Comparison of ENCODE assay signal across 16 cellular contexts in the genomic region with DNA sequence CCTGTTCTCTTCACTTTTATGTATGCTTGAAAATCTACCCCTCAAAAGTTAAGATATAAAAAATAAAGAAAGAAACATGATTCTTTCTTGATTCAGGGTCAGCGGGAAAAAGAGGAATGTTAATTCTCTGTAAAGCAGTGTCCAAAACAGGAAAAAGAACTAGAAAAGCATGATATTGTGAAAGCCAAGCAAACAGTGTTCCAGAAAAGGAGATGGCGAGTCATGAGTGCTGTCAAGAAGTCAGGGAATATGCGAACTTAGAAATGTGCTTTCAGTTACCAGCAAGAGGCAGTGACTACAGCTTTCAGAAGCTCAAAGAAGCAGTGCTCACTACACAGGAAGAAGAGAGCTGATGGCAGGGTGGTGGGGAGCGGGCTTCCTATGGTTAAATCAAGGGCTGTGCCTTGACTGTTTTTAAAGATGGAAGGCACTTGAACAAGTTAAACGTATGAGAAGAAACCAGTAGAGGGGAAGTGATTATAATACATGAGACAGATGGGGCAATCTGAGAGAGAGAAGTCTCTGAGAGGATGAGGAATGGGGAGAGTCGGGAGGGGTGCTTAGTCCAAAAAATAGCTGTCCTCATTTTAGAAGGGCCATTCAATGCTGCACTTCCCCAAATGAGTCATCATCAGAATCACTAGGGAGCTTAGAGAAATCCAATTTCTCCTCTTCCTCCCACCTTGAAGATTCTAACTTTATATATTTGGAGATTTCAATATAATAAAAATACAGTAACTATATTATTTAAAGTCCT.
A peak's percentile ranks its signal among the peaks of the same experiment; 100 is the strongest.
DNase-seq lines count a peak whose midpoint lies in the region; FAIRE-seq and TF ChIP-seq lines count a peak whose summit lies in the region.
"Had no signal": no experiment of that assay in that cellular context is flagged by ENCODE, and none has a peak within 500 bp of the region (broad histone marks: within the 10 kb centered on the region; RNA-seq: fewer than 3 reads in every experiment).

No MANE protein-coding gene starts in this region.

- no peaks in the 10 kb centered on the region for H4K20me1 ChIP-seq in H1 (replicated peaks in 1 of 2; ENCODE audit: control insufficient read depth in 1 of 2, insufficient read depth in 2 of 2, low read length in 2 of 2)
- H4K20me1 ChIP-seq in MM.1S (ENCODE audit: insufficient read depth, low read length), result no peaks in the 10 kb centered on the region

- TF ChIP-seq POLR2A in H1 (IDR thresholded peaks at IDR 0.05; ENCODE audit: control extremely low read depth in 1 of 2, low read depth in 2 of 2, low read length in 2 of 2), result no peak

- no peaks in the 10 kb centered on the region for H3K9me3 ChIP-seq in H1 (ENCODE audit: insufficient read depth in 2 of 2, low read depth in 1 of 2, low read length in 1 of 2)
- no peaks in the 10 kb centered on the region for H3K9me3 ChIP-seq in MM.1S (replicated peaks; ENCODE audit: insufficient read depth, low read length)
- H3K9me3 ChIP-seq: BE2C, Peyer's patch, thyroid gland had no signal

- no peak for TF ChIP-seq EP300 in H1 (IDR thresholded peaks at IDR 0.05; ENCODE audit: borderline replicate concordance in 1 of 2, low read depth in 2 of 2, low read length in 2 of 2)

- H3K4me2 ChIP-seq in H1 (ENCODE audit: insufficient read depth in 1 of 2, low read depth in 2 of 2, low read length in 2 of 2), result no peak overlapping the region
- no peak overlapping the region for H3K4me2 ChIP-seq in MM.1S (ENCODE audit: low read depth, low read length)

- H3K23ac ChIP-seq in H1 (ENCODE audit: insufficient read length), result no peak overlapping the region

- POLR2A ChIA-PET in H1 (lab: Charles Lee; ENCODE audit: partially characterized antibody), result no interaction called here

- H3K36me3 Mint-ChIP-seq in nephron (ENCODE audit: low read depth), result no peaks in the 10 kb centered on the region
- H3K36me3 Mint-ChIP-seq: activated naive CD4-positive, alpha-beta T cell treated with anti-CD3 and anti-CD28 coated beads, Interleukin-2, amount 10 ng/mL, durations not matched to agents 7 days and 5 days; naive thymus-derived CD4-positive, alpha-beta T cell had no signal

- H3K56ac ChIP-seq in H1 (replicated peaks; ENCODE audit: insufficient read length, low read depth, low read length), result no peak overlapping the region

- no peak overlapping the region for H2BK15ac ChIP-seq in H1 (ENCODE audit: low read length)

- no peak for TF ChIP-seq RAD21 in H1 (IDR thresholded peaks at IDR 0.05 in 1 of 2, conservative IDR thresholded peaks at IDR 0.05 in 1 of 2; ENCODE audit: low read depth in 2 of 2, low read length in 2 of 2)

- H3K27ac Mint-ChIP-seq in nephron, result peak overlapping the region; percentile 35 to 70 (median 50)
- H3K27ac Mint-ChIP-seq: activated CD4-positive, alpha-beta T cell treated with anti-CD3 and anti-CD28 coated beads for 36 hours; activated naive CD4-positive, alpha-beta T cell treated with anti-CD3 and anti-CD28 coated beads, Interleukin-2, amount 10 ng/mL, durations not matched to agents 7 days and 5 days; naive thymus-derived CD4-positive, alpha-beta T cell had no signal

- H2AK5ac ChIP-seq in H1 (ENCODE audit: low read depth, low read length), result no peak overlapping the region

- 82% methylated on average over 6 of the region's 6 CpGs; no CpG with 5 or more reads in 1 of the 2 experiments for WGBS in H1 (ENCODE audit: extremely low coverage in 1 of 2, insufficient coverage in 1 of 2, insufficient read length in 1 of 2, insufficient replicate concordance in 2 of 2, low coverage in 1 of 2, low lambda C conversion rate in 2 of 2, missing lambda C conversion rate in 1 of 2), 2 experiments

- peak overlapping the region in 1 of 3 experiments; percentile 35 for H3K4me3 Mint-ChIP-seq in nephron
- H3K4me3 Mint-ChIP-seq: activated CD4-positive, alpha-beta T cell treated with anti-CD3 and anti-CD28 coated beads for 36 hours; activated naive CD4-positive, alpha-beta T cell treated with anti-CD3 and anti-CD28 coated beads, Interleukin-2, amount 10 ng/mL, durations not matched to agents 7 days and 5 days; naive thymus-derived CD4-positive, alpha-beta T cell had no signal

- no peaks in the 10 kb centered on the region for H3K23me2 ChIP-seq in H1 (ENCODE audit: low read depth, low read length)

- H2AFZ ChIP-seq in H1 (ENCODE audit: low read length) (peak overlapping the region; percentile 86), MM.1S (ENCODE audit: low read length) (no peak overlapping the region)

- intact Hi-C loops in head of caudate nucleus (cut with DNase I), result no loop called here

- H3K27me3 ChIP-seq in H1 (replicated peaks in 1 of 4; ENCODE audit: control insufficient read depth in 3 of 4, extremely low read depth in 1 of 4, insufficient read depth in 3 of 4, low read length in 3 of 4) (no peaks in the 10 kb centered on the region), MM.1S (replicated peaks; ENCODE audit: insufficient read depth, low read length) (no peaks in the 10 kb centered on the region)
- H3K27me3 ChIP-seq: Peyer's patch, thyroid gland had no signal

- no peak overlapping the region for H2BK120ac ChIP-seq in H1 (replicated peaks; ENCODE audit: low read depth, low read length)

- H3K9me3 Mint-ChIP-seq in nephron, result no peaks in the 10 kb centered on the region
- H3K9me3 Mint-ChIP-seq: activated naive CD4-positive, alpha-beta T cell treated with anti-CD3 and anti-CD28 coated beads, Interleukin-2, amount 10 ng/mL, durations not matched to agents 7 days and 5 days had no signal

- no peaks in the 10 kb centered on the region for H3K79me2 ChIP-seq in H1 (ENCODE audit: control insufficient read depth in 1 of 2, insufficient read depth in 2 of 2, low read length in 2 of 2)
- H3K79me2 ChIP-seq in MM.1S (ENCODE audit: low read length), result no peaks in the 10 kb centered on the region

- H2BK12ac ChIP-seq in H1 (ENCODE audit: low read depth, low read length), result no peak overlapping the region

- H4K5ac ChIP-seq in H1 (ENCODE audit: insufficient read length, low read depth, low read length), result no peak overlapping the region

- peaks cover 45% of the 10 kb centered on the region for H3K4me1 Mint-ChIP-seq in nephron
- H3K4me1 Mint-ChIP-seq: activated CD4-positive, alpha-beta T cell treated with anti-CD3 and anti-CD28 coated beads for 36 hours; activated naive CD4-positive, alpha-beta T cell treated with anti-CD3 and anti-CD28 coated beads, Interleukin-2, amount 10 ng/mL, durations not matched to agents 7 days and 5 days; naive thymus-derived CD4-positive, alpha-beta T cell had no signal

- no peak for FAIRE-seq in H1 (lab: Jason Lieb, UNC)
- FAIRE-seq: GM12878 had no signal

- H3K79me1 ChIP-seq in H1 (ENCODE audit: low read depth, low read length), result no peaks in the 10 kb centered on the region

- H3K4me1 ChIP-seq in H1 (replicated peaks in 1 of 4; ENCODE audit: control insufficient read depth in 3 of 4, insufficient read depth in 4 of 4, low read length in 3 of 4) (no peaks in the 10 kb centered on the region), MM.1S (ENCODE audit: low read length) (no peaks in the 10 kb centered on the region)
- H3K4me1 ChIP-seq: BE2C, thyroid gland had no signal

- no peak overlapping the region for H4K8ac ChIP-seq in H1 (ENCODE audit: extremely low read depth, insufficient read depth, low read length)

- H3K4me3 ChIP-seq in GM12865 (ENCODE audit: low read depth, low read length) (no peak overlapping the region), H1 (ENCODE audit: extremely low read depth in 1 of 4, insufficient read depth in 2 of 4, low read depth in 3 of 4, low read length in 4 of 4) (no peak overlapping the region), MM.1S (ENCODE audit: low read length) (no peak overlapping the region)
- H3K4me3 ChIP-seq: GM12878, Peyer's patch, thyroid gland had no signal

- H3K14ac ChIP-seq in H1 (ENCODE audit: insufficient read length), result no peak overlapping the region

- H3K4ac ChIP-seq in H1 (replicated peaks; ENCODE audit: insufficient read length, low read depth, low read length), result no peak overlapping the region

- H2BK5ac ChIP-seq in H1 (ENCODE audit: low read depth, low read length), result no peak overlapping the region

- no peak overlapping the region for H3K27ac ChIP-seq in H1 (ENCODE audit: low read depth, low read length)
- H3K27ac ChIP-seq in MM.1S (ENCODE audit: low read length), result no peak overlapping the region
- H3K27ac ChIP-seq: Peyer's patch, thyroid gland had no signal

- DNase-seq in GM12865 (ENCODE audit: low read depth) (peak; percentile 4), NOMO-1 (lab: John Stamatoyannopoulos, UW; ENCODE audit: unreplicated experiment in 2 of 2) (peak; percentile 8 to 70), H1 (ENCODE audit: low read depth in 1 of 2, low spot score in 2 of 2) (no peak), NCI-H345 treated with DMSO at 0.1 percent for 48 hours (lab: John Stamatoyannopoulos, UW; ENCODE audit: unreplicated experiment) (no peak), MM.1S (no peak), head of caudate nucleus (no peak)
- no peak for DNase-seq in effector CD8-positive, alpha-beta T cell (lab: John Stamatoyannopoulos, UW)
- DNase-seq: activated CD4-positive, alpha-beta T cell treated with anti-CD3 and anti-CD28 coated beads for 36 hours; activated naive CD4-positive, alpha-beta T cell treated with anti-CD3 and anti-CD28 coated beads, Interleukin-2, amount 10 ng/mL, durations not matched to agents 7 days and 5 days; BE2C; naive thymus-derived CD4-positive, alpha-beta T cell; Peyer's patch; T-helper 1 cell; thyroid gland had no signal

- CTCF ChIA-PET in H1 (lab: Charles Lee; ENCODE audit: partially characterized antibody), result interaction anchor here (0.7 to 2.4 kb wide), 3 partner anchors 17 to 824 kb away, joined by 3 to 5 read pairs (median 3); no protein-coding TSS in a partner anchor

- no peaks in the 10 kb centered on the region for H3F3A ChIP-seq in MM.1S (ENCODE audit: insufficient read depth, low read length)

- H3K27me3 Mint-ChIP-seq in nephron (ENCODE audit: low read depth), result peaks cover 6% of the 10 kb centered on the region

- H4K91ac ChIP-seq in H1 (replicated peaks; ENCODE audit: insufficient read length, low read length), result no peak overlapping the region

- TF ChIP-seq CTCF in GM12865 (IDR thresholded peaks at IDR 0.05; ENCODE audit: insufficient read depth, low read depth, low read length, missing control alignments) (no peak), H1 (IDR thresholded peaks at IDR 0.05; ENCODE audit: control extremely low read depth in 1 of 3, insufficient read depth in 1 of 3, low read depth in 1 of 3, low read length in 3 of 3) (no peak), nephron (IDR thresholded peaks at IDR 0.05; ENCODE audit: unreplicated experiment in 3 of 3) (no peak), MM.1S (IDR thresholded peaks at IDR 0.05; ENCODE audit: low read length) (no peak)

- no peak overlapping the region for H2BK20ac ChIP-seq in H1 (ENCODE audit: low read length)

- H3K9me2 ChIP-seq in MM.1S (replicated peaks; ENCODE audit: insufficient read depth, low read length), result no peaks in the 10 kb centered on the region

- no peaks in the 10 kb centered on the region for H3K36me3 ChIP-seq in H1 (ENCODE audit: control insufficient read depth in 2 of 4, insufficient read depth in 4 of 4, low read length in 3 of 4)
- H3K36me3 ChIP-seq in MM.1S (replicated peaks; ENCODE audit: insufficient read depth, low read length), result no peaks in the 10 kb centered on the region
- H3K36me3 ChIP-seq: BE2C, Peyer's patch, thyroid gland had no signal

- no peak overlapping the region for H3K9ac ChIP-seq in H1 (replicated peaks in 1 of 4; ENCODE audit: extremely low read depth in 1 of 4, low read depth in 3 of 4, low read length in 3 of 4)
- no peak overlapping the region for H3K9ac ChIP-seq in MM.1S (ENCODE audit: low read length)

- H3K18ac ChIP-seq in H1 (ENCODE audit: extremely low read depth, low read length), result no peak overlapping the region

Comparison
In these comparisons a context has a peak if more than half of its experiments do, and no peak if none do; other contexts are left out.
1. DNase-seq: peak in GM12865 (single experiment) and NOMO-1 (2 of 2); none in H1 (0 of 2), effector CD8-positive, alpha-beta T cell (single experiment), NCI-H345 treated with DMSO at 0.1 percent for 48 hours (single experiment), MM.1S (single experiment) and head of caudate nucleus (0 of 42).